8 cellular contexts compared by ENCODE assay signal in genomic region chr6:31970604-31971271, GRCh38. TPM values are rescaled to one million over a fixed set of nuclear protein-coding genes. Genes with fewer than 3 reads are reported as not detected.
DNase-seq lines count a peak whose midpoint lies in the region; ATAC-seq, FAIRE-seq and TF ChIP-seq lines count a peak whose summit lies in the region.

No MANE protein-coding gene starts in this region.

- ATAC-seq in HepG2 (no peak), upper lobe of right lung (no peak), HG02642 (IDR thresholded peaks at IDR 0.05; ENCODE audit: poor library complexity, unreplicated experiment) (no peak), HG03135 (IDR thresholded peaks at IDR 0.05; ENCODE audit: unreplicated experiment) (no peak), GM21515 (IDR thresholded peaks at IDR 0.05; ENCODE audit: unreplicated experiment) (no peak)

- CTCF ChIA-PET in HepG2 (lab: Yijun Ruan, JAX; ENCODE audit: low intra/inter-chr PET ratio, low total read pairs): no interaction called here

- H3K9ac ChIP-seq in HepG2 (ENCODE audit: insufficient read depth, low read depth, low read length): peak overlapping the region; percentile 88

- H3K4me3 Mint-ChIP-seq in CD14-positive monocyte: peak overlapping the region in 1 of 2 donors; percentile 92
- peak overlapping the region; percentile 96 for H3K4me3 Mint-ChIP-seq in activated naive CD8-positive, alpha-beta T cell treated with anti-CD3 and anti-CD28 coated beads for 36 hours

- POLR2A ChIA-PET in HepG2 (lab: Yijun Ruan, JAX): interaction anchor here (0.7 to 6.1 kb wide), 8 partner anchors 8 to 319 kb away, joined by 4 to 142 read pairs (median 8); partner anchors contain the start of genes ATF6B, BAG6, C2 and CFB

- peaks cover 48 to 60% of the 10 kb centered on the region in 2 donors for H3K36me3 Mint-ChIP-seq in CD14-positive monocyte
- peaks cover 16% of the 10 kb centered on the region for H3K36me3 Mint-ChIP-seq in activated naive CD8-positive, alpha-beta T cell treated with anti-CD3 and anti-CD28 coated beads for 36 hours

- H3K4me2 ChIP-seq in HepG2 (ENCODE audit: low read depth, low read length): peak overlapping the region; percentile 99

- peaks cover 0 to 4% (median 0%) of the 10 kb centered on the region in 7 donors for H3K9me3 Mint-ChIP-seq in CD14-positive monocyte
- no peaks in the 10 kb centered on the region for H3K9me3 Mint-ChIP-seq in activated naive CD8-positive, alpha-beta T cell treated with anti-CD3 and anti-CD28 coated beads for 36 hours

- H3K27me3 ChIP-seq in HepG2 (ENCODE audit: control insufficient read depth in 1 of 2, insufficient read depth in 2 of 2, low read length in 2 of 2) (no peaks in the 10 kb centered on the region; a peak in 1 of 5 replicates), upper lobe of right lung (no peaks in the 10 kb centered on the region)

- TF ChIP-seq CTCF in CD14-positive monocyte (IDR thresholded peaks at IDR 0.05) (no peak), HepG2 (CRISPR knock-in tag; IDR thresholded peaks at IDR 0.05) (no peak), upper lobe of right lung (IDR thresholded peaks at IDR 0.05) (no peak)

- peak overlapping the region; percentile 99 to 100 (median 100) for H3K27ac Mint-ChIP-seq in CD14-positive monocyte
- peak overlapping the region; percentile 100 for H3K27ac Mint-ChIP-seq in activated naive CD8-positive, alpha-beta T cell treated with anti-CD3 and anti-CD28 coated beads for 36 hours

- TF ChIP-seq EP300 in HepG2 (IDR thresholded peaks at IDR 0.05; ENCODE audit: low read depth in 2 of 2, low read length in 2 of 2) (no peak), HepG2 (CRISPR knock-in tag; IDR thresholded peaks at IDR 0.05; ENCODE audit: borderline replicate concordance) (no peak)

- H4K20me1 ChIP-seq in HepG2 (ENCODE audit: insufficient read depth, low read length): no peaks in the 10 kb centered on the region

- H3K36me3 ChIP-seq in KOPT-K1 (ENCODE audit: insufficient read depth, low read length): peaks cover 53% of the 10 kb centered on the region
- H3K36me3 ChIP-seq in HepG2 (replicated peaks in 1 of 2; ENCODE audit: control insufficient read depth in 1 of 2, insufficient read depth in 2 of 2, low read length in 2 of 2): peaks cover 30 to 48% of the 10 kb centered on the region in 2 experiments
- peaks cover 43% of the 10 kb centered on the region for H3K36me3 ChIP-seq in upper lobe of right lung

- H3K9me3 ChIP-seq in KOPT-K1 (ENCODE audit: insufficient read depth, low read length, poor library complexity, severe bottlenecking) (no peaks in the 10 kb centered on the region), HepG2 (ENCODE audit: low read length) (no peaks in the 10 kb centered on the region), upper lobe of right lung (no peaks in the 10 kb centered on the region)

- TF ChIP-seq RAD21 in HepG2 (CRISPR knock-in tag; IDR thresholded peaks at IDR 0.05): no peak

- H3K79me2 ChIP-seq in HepG2 (ENCODE audit: insufficient read depth, low read length): peaks cover 21% of the 10 kb centered on the region

- H2AFZ ChIP-seq in HepG2 (ENCODE audit: low read length): no peak overlapping the region

- in situ Hi-C loops in HepG2 (cut with HindIII; ENCODE audit: extremely low pct_ligation_motif_present, low pct_unique_long_range_greater_than_20kb): no loop called here

- H3K4me1 Mint-ChIP-seq in CD14-positive monocyte: peaks cover 29% of the 10 kb centered on the region
- peaks cover 37% of the 10 kb centered on the region for H3K4me1 Mint-ChIP-seq in activated naive CD8-positive, alpha-beta T cell treated with anti-CD3 and anti-CD28 coated beads for 36 hours

- no peak for FAIRE-seq in HepG2 (lab: Jason Lieb, UNC)

- 91% methylated on average over 18 of the region's 18 CpGs for WGBS in HepG2 (ENCODE audit: low lambda C conversion rate)

- BruUV-seq in HepG2 (replicated peaks; lab: Mats Ljungman, UMichigan): no TSS peak

- DNase-seq in CD14-positive monocyte (ENCODE audit: low spot score) (no peak), HepG2 (ENCODE audit: low spot score) (no peak), upper lobe of right lung (no peak)
- DNase-seq in activated naive CD8-positive, alpha-beta T cell treated with anti-CD3 and anti-CD28 coated beads for 36 hours: no peak

- peak overlapping the region; percentile 77 for H3K27ac ChIP-seq in KOPT-K1 (ENCODE audit: low read depth, low read length, poor library complexity, severe bottlenecking)
- H3K27ac ChIP-seq in HepG2 (ENCODE audit: extremely low read length, insufficient read depth, low read length): peak overlapping the region; percentile 86
- peak overlapping the region; percentile 99 for H3K27ac ChIP-seq in upper lobe of right lung

- intact Hi-C loops in CD14-positive monocyte (cut with micrococcal nuclease) (no loop called here), HepG2 (cut with micrococcal nuclease; ENCODE audit: unreplicated experiment) (no loop called here), upper lobe of right lung (cut with DNase I) (no loop called here)

- peak; percentile 17 to 25; a peak in 2 of 4 replicates for TF ChIP-seq POLR2A in HepG2 (IDR thresholded peaks at IDR 0.05; ENCODE audit: insufficient read depth in 1 of 2, low read depth in 2 of 2, low read length in 2 of 2)

- peak overlapping the region; percentile 73 to 94 (median 90) for H3K4me3 ChIP-seq in HepG2 (replicated peaks in 1 of 3; ENCODE audit: insufficient read depth in 1 of 3, low read depth in 2 of 3, low read length in 3 of 3)
- peak overlapping the region; percentile 84 for H3K4me3 ChIP-seq in upper lobe of right lung

- H3K4me1 ChIP-seq in HepG2 (ENCODE audit: insufficient read depth, low read length): peaks cover 32% of the 10 kb centered on the region
- H3K4me1 ChIP-seq in upper lobe of right lung: peaks cover 20% of the 10 kb centered on the region

- peaks cover 0 to 2% (median 0%) of the 10 kb centered on the region in 3 donors for H3K27me3 Mint-ChIP-seq in CD14-positive monocyte (ENCODE audit: low read depth in 3 of 3)
- no peaks in the 10 kb centered on the region for H3K27me3 Mint-ChIP-seq in activated naive CD8-positive, alpha-beta T cell treated with anti-CD3 and anti-CD28 coated beads for 36 hours

RNA-seq across cellular contexts. Expression of gene DXO, which starts 1.2 kb away (rescaled TPM):
- polyA plus RNA-seq in CD14-positive monocyte (10 to 100 TPM in 1 of 2 donors, 1 to 10 TPM in 1; 5.5 to 10.4 TPM), HepG2 (2011; rRNA removed) (26.2 and 28.9 TPM in 2 replicates)
- 10 to 100 TPM; 15.6 to 16.3 TPM for total RNA-seq in activated naive CD8-positive, alpha-beta T cell treated with anti-CD3 and anti-CD28 coated beads for 36 hours
- total RNA-seq in HepG2 (2016; rRNA removed; fragmentation: Illumina TruSeq; extraction: Trizol) (10.8 and 18.6 TPM in 2 replicates), upper lobe of right lung (20.5 TPM)
- 9.0 and 14.9 TPM in 2 replicates for total RNA-seq in HepG2 (2016; cell fraction: cytosol; rRNA removed; fragmentation: Illumina TruSeq; extraction: Trizol; ENCODE audit: low read depth)
- total RNA-seq in HepG2 (2016; cell fraction: insoluble cytoplasmic fraction; rRNA removed; fragmentation: Illumina TruSeq; extraction: Trizol): 12.3 and 16.4 TPM in 2 replicates
- total RNA-seq in HepG2 (2016; cell fraction: membrane; rRNA removed; fragmentation: Illumina TruSeq; extraction: Trizol): 10.9 and 16.6 TPM in 2 replicates
- 17.8 and 22.3 TPM in 2 replicates for total RNA-seq in HepG2 (2016; cell fraction: nucleus; rRNA removed; fragmentation: Illumina TruSeq; extraction: Trizol)
- 17.8 and 24.8 TPM in 2 replicates for polyA plus RNA-seq in HepG2 (2011; cell fraction: cytosol; rRNA removed)
- polyA plus RNA-seq in HepG2 (2011; cell fraction: nucleus; rRNA removed): 145 and 157 TPM in 2 replicates
- 16.4 and 25.9 TPM in 2 replicates for polyA plus RNA-seq in HepG2 (2012)
- polyA plus RNA-seq in HepG2 (2016; cell fraction: cytosol; fragmentation: Illumina TruSeq; extraction: Trizol; ENCODE audit: low read depth): 12.5 and 17.3 TPM in 2 replicates
- polyA plus RNA-seq in HepG2 (2016; cell fraction: insoluble cytoplasmic fraction; fragmentation: Illumina TruSeq; extraction: Trizol; ENCODE audit: low read depth): 16.7 and 17.2 TPM in 2 replicates
- polyA plus RNA-seq in HepG2 (2016; cell fraction: membrane; fragmentation: Illumina TruSeq; extraction: Trizol; ENCODE audit: low read depth): 14.6 and 18.4 TPM in 2 replicates
- 53.7 and 55.2 TPM in 2 replicates for polyA plus RNA-seq in HepG2 (2016; cell fraction: nucleus; fragmentation: Illumina TruSeq; extraction: Trizol; ENCODE audit: insufficient read depth, low read depth)
- polyA minus RNA-seq in HepG2 (2011; rRNA and poly(A)+ RNA removed; ENCODE audit: low replicate concordance): 43.0 TPM in 2 replicates
- 10.4 TPM in 2 replicates for polyA minus RNA-seq in HepG2 (2011; cell fraction: cytosol; rRNA and poly(A)+ RNA removed)
- 34.1 and 38.2 TPM in 2 replicates for polyA minus RNA-seq in HepG2 (2011; cell fraction: nucleus; rRNA and poly(A)+ RNA removed)

RNA-seq across cellular contexts. Expression of gene C4A, which starts 11.1 kb away (rescaled TPM):
- not detected for polyA plus RNA-seq in CD14-positive monocyte
- 1 to 10 TPM; 2.2 to 3.2 TPM for total RNA-seq in activated naive CD8-positive, alpha-beta T cell treated with anti-CD3 and anti-CD28 coated beads for 36 hours
- 73.0 and 165 TPM in 2 replicates for total RNA-seq in HepG2 (2016; rRNA removed; fragmentation: Illumina TruSeq; extraction: Trizol)
- 12.9 and 15.6 TPM in 2 replicates for total RNA-seq in HepG2 (2016; cell fraction: cytosol; rRNA removed; fragmentation: Illumina TruSeq; extraction: Trizol; ENCODE audit: low read depth)
- 48.4 and 166 TPM in 2 replicates for total RNA-seq in HepG2 (2016; cell fraction: insoluble cytoplasmic fraction; rRNA removed; fragmentation: Illumina TruSeq; extraction: Trizol)
- total RNA-seq in HepG2 (2016; cell fraction: membrane; rRNA removed; fragmentation: Illumina TruSeq; extraction: Trizol): 23.4 and 27.0 TPM in 2 replicates
- total RNA-seq in HepG2 (2016; cell fraction: nucleus; rRNA removed; fragmentation: Illumina TruSeq; extraction: Trizol): 212 and 258 TPM in 2 replicates
- 478 and 755 TPM in 2 replicates for polyA plus RNA-seq in HepG2 (2011; rRNA removed)
- 352 and 505 TPM in 2 replicates for polyA plus RNA-seq in HepG2 (2011; cell fraction: cytosol; rRNA removed)
- 1,207 and 1,448 TPM in 2 replicates for polyA plus RNA-seq in HepG2 (2011; cell fraction: nucleus; rRNA removed)
- polyA plus RNA-seq in HepG2 (2012): 360 and 704 TPM in 2 replicates
- polyA plus RNA-seq in HepG2 (2016; cell fraction: cytosol; fragmentation: Illumina TruSeq; extraction: Trizol; ENCODE audit: low read depth): 15.2 and 17.1 TPM in 2 replicates
- polyA plus RNA-seq in HepG2 (2016; cell fraction: insoluble cytoplasmic fraction; fragmentation: Illumina TruSeq; extraction: Trizol; ENCODE audit: low read depth): 70.0 and 102 TPM in 2 replicates
- 17.2 and 22.6 TPM in 2 replicates for polyA plus RNA-seq in HepG2 (2016; cell fraction: membrane; fragmentation: Illumina TruSeq; extraction: Trizol; ENCODE audit: low read depth)
- polyA plus RNA-seq in HepG2 (2016; cell fraction: nucleus; fragmentation: Illumina TruSeq; extraction: Trizol; ENCODE audit: insufficient read depth, low read depth): 542 and 543 TPM in 2 replicates
- 4.0 and 407 TPM in 2 replicates for polyA minus RNA-seq in HepG2 (2011; rRNA and poly(A)+ RNA removed; ENCODE audit: low replicate concordance)
- polyA minus RNA-seq in HepG2 (2011; cell fraction: cytosol; rRNA and poly(A)+ RNA removed): 168 and 210 TPM in 2 replicates
- polyA minus RNA-seq in HepG2 (2011; cell fraction: nucleus; rRNA and poly(A)+ RNA removed): 349 and 437 TPM in 2 replicates
- 200 TPM for total RNA-seq in upper lobe of right lung

RNA-seq across cellular contexts. Expression of gene SKIC2, which starts 11.8 kb away (rescaled TPM):
- polyA plus RNA-seq in CD14-positive monocyte (10 to 100 TPM; 13.2 TPM), HepG2 (2011; rRNA removed) (68.4 and 76.1 TPM in 2 replicates)
- total RNA-seq in activated naive CD8-positive, alpha-beta T cell treated with anti-CD3 and anti-CD28 coated beads for 36 hours: 10 to 100 TPM; 84.6 to 90.9 TPM
- total RNA-seq in HepG2 (2016; rRNA removed; fragmentation: Illumina TruSeq; extraction: Trizol) (59.7 and 67.1 TPM in 2 replicates), upper lobe of right lung (58.8 TPM)
- total RNA-seq in HepG2 (2016; cell fraction: cytosol; rRNA removed; fragmentation: Illumina TruSeq; extraction: Trizol; ENCODE audit: low read depth): 7.6 and 9.8 TPM in 2 replicates
- 53.4 and 70.9 TPM in 2 replicates for total RNA-seq in HepG2 (2016; cell fraction: insoluble cytoplasmic fraction; rRNA removed; fragmentation: Illumina TruSeq; extraction: Trizol)
- 13.4 and 14.4 TPM in 2 replicates for total RNA-seq in HepG2 (2016; cell fraction: membrane; rRNA removed; fragmentation: Illumina TruSeq; extraction: Trizol)
- 77.4 and 85.4 TPM in 2 replicates for total RNA-seq in HepG2 (2016; cell fraction: nucleus; rRNA removed; fragmentation: Illumina TruSeq; extraction: Trizol)
- polyA plus RNA-seq in HepG2 (2011; cell fraction: cytosol; rRNA removed): 18.2 and 29.4 TPM in 2 replicates
- polyA plus RNA-seq in HepG2 (2011; cell fraction: nucleus; rRNA removed): 625 and 693 TPM in 2 replicates
- polyA plus RNA-seq in HepG2 (2012): 56.2 and 67.8 TPM in 2 replicates
- polyA plus RNA-seq in HepG2 (2016; cell fraction: cytosol; fragmentation: Illumina TruSeq; extraction: Trizol; ENCODE audit: low read depth): 4.6 and 5.9 TPM in 2 replicates
- 42.8 and 43.4 TPM in 2 replicates for polyA plus RNA-seq in HepG2 (2016; cell fraction: insoluble cytoplasmic fraction; fragmentation: Illumina TruSeq; extraction: Trizol; ENCODE audit: low read depth)
- 9.6 and 10.0 TPM in 2 replicates for polyA plus RNA-seq in HepG2 (2016; cell fraction: membrane; fragmentation: Illumina TruSeq; extraction: Trizol; ENCODE audit: low read depth)
- polyA plus RNA-seq in HepG2 (2016; cell fraction: nucleus; fragmentation: Illumina TruSeq; extraction: Trizol; ENCODE audit: insufficient read depth, low read depth): 189 and 193 TPM in 2 replicates
- 100 and 116 TPM in 2 replicates for polyA minus RNA-seq in HepG2 (2011; rRNA and poly(A)+ RNA removed; ENCODE audit: low replicate concordance)
- polyA minus RNA-seq in HepG2 (2011; cell fraction: cytosol; rRNA and poly(A)+ RNA removed): 33.1 and 33.7 TPM in 2 replicates
- polyA minus RNA-seq in HepG2 (2011; cell fraction: nucleus; rRNA and poly(A)+ RNA removed): 135 and 162 TPM in 2 replicates

RNA-seq across cellular contexts. Expression of gene NELFE, which starts 12.0 kb away (rescaled TPM):
- 10 to 100 TPM; 61.4 to 74.4 TPM for polyA plus RNA-seq in CD14-positive monocyte
- total RNA-seq in activated naive CD8-positive, alpha-beta T cell treated with anti-CD3 and anti-CD28 coated beads for 36 hours: 10 to 100 TPM; 73.8 to 75.5 TPM
- 69.8 and 80.4 TPM in 2 replicates for total RNA-seq in HepG2 (2016; rRNA removed; fragmentation: Illumina TruSeq; extraction: Trizol)
- total RNA-seq in HepG2 (2016; cell fraction: cytosol; rRNA removed; fragmentation: Illumina TruSeq; extraction: Trizol; ENCODE audit: low read depth): 16.4 and 17.3 TPM in 2 replicates
- 74.0 and 80.6 TPM in 2 replicates for total RNA-seq in HepG2 (2016; cell fraction: insoluble cytoplasmic fraction; rRNA removed; fragmentation: Illumina TruSeq; extraction: Trizol)
- total RNA-seq in HepG2 (2016; cell fraction: membrane; rRNA removed; fragmentation: Illumina TruSeq; extraction: Trizol): 26.9 and 28.4 TPM in 2 replicates
- 42.0 and 51.8 TPM in 2 replicates for total RNA-seq in HepG2 (2016; cell fraction: nucleus; rRNA removed; fragmentation: Illumina TruSeq; extraction: Trizol)
- 51.3 and 57.3 TPM in 2 replicates for polyA plus RNA-seq in HepG2 (2011; rRNA removed)
- 47.6 and 49.7 TPM in 2 replicates for polyA plus RNA-seq in HepG2 (2011; cell fraction: cytosol; rRNA removed)
- 88.2 and 90.6 TPM in 2 replicates for polyA plus RNA-seq in HepG2 (2011; cell fraction: nucleus; rRNA removed)
- 44.8 and 55.5 TPM in 2 replicates for polyA plus RNA-seq in HepG2 (2012)
- 23.1 and 27.4 TPM in 2 replicates for polyA plus RNA-seq in HepG2 (2016; cell fraction: cytosol; fragmentation: Illumina TruSeq; extraction: Trizol; ENCODE audit: low read depth)
- polyA plus RNA-seq in HepG2 (2016; cell fraction: insoluble cytoplasmic fraction; fragmentation: Illumina TruSeq; extraction: Trizol; ENCODE audit: low read depth): 108 and 114 TPM in 2 replicates
- 26.7 and 29.7 TPM in 2 replicates for polyA plus RNA-seq in HepG2 (2016; cell fraction: membrane; fragmentation: Illumina TruSeq; extraction: Trizol; ENCODE audit: low read depth)
- 92.2 and 97.8 TPM in 2 replicates for polyA plus RNA-seq in HepG2 (2016; cell fraction: nucleus; fragmentation: Illumina TruSeq; extraction: Trizol; ENCODE audit: insufficient read depth, low read depth)
- 21.2 and 60.8 TPM in 2 replicates for polyA minus RNA-seq in HepG2 (2011; rRNA and poly(A)+ RNA removed; ENCODE audit: low replicate concordance)
- polyA minus RNA-seq in HepG2 (2011; cell fraction: cytosol; rRNA and poly(A)+ RNA removed): 19.5 and 20.9 TPM in 2 replicates
- 23.2 and 28.1 TPM in 2 replicates for polyA minus RNA-seq in HepG2 (2011; cell fraction: nucleus; rRNA and poly(A)+ RNA removed)
- total RNA-seq in upper lobe of right lung: 43.9 TPM

RNA-seq across cellular contexts. Expression of gene CFB, which starts 24.8 kb away (rescaled TPM):
- under 1 TPM in 1 of 2 donors, not detected in 1; 0.37 TPM for polyA plus RNA-seq in CD14-positive monocyte
- under 1 TPM; 0.52 to 0.82 TPM for total RNA-seq in activated naive CD8-positive, alpha-beta T cell treated with anti-CD3 and anti-CD28 coated beads for 36 hours
- total RNA-seq in HepG2 (2016; rRNA removed; fragmentation: Illumina TruSeq; extraction: Trizol): 71.1 and 171 TPM in 2 replicates
- total RNA-seq in HepG2 (2016; cell fraction: cytosol; rRNA removed; fragmentation: Illumina TruSeq; extraction: Trizol; ENCODE audit: low read depth): 36.8 and 37.7 TPM in 2 replicates
- total RNA-seq in HepG2 (2016; cell fraction: insoluble cytoplasmic fraction; rRNA removed; fragmentation: Illumina TruSeq; extraction: Trizol): 65.1 and 180 TPM in 2 replicates
- total RNA-seq in HepG2 (2016; cell fraction: membrane; rRNA removed; fragmentation: Illumina TruSeq; extraction: Trizol): 37.5 and 44.4 TPM in 2 replicates
- 202 and 235 TPM in 2 replicates for total RNA-seq in HepG2 (2016; cell fraction: nucleus; rRNA removed; fragmentation: Illumina TruSeq; extraction: Trizol)
- 513 and 772 TPM in 2 replicates for polyA plus RNA-seq in HepG2 (2011; rRNA removed)
- 355 and 506 TPM in 2 replicates for polyA plus RNA-seq in HepG2 (2011; cell fraction: cytosol; rRNA removed)
- 3,065 and 3,175 TPM in 2 replicates for polyA plus RNA-seq in HepG2 (2011; cell fraction: nucleus; rRNA removed)
- 460 and 611 TPM in 2 replicates for polyA plus RNA-seq in HepG2 (2012)
- 25.3 and 27.9 TPM in 2 replicates for polyA plus RNA-seq in HepG2 (2016; cell fraction: cytosol; fragmentation: Illumina TruSeq; extraction: Trizol; ENCODE audit: low read depth)
- 66.3 and 72.4 TPM in 2 replicates for polyA plus RNA-seq in HepG2 (2016; cell fraction: insoluble cytoplasmic fraction; fragmentation: Illumina TruSeq; extraction: Trizol; ENCODE audit: low read depth)
- 31.9 and 32.4 TPM in 2 replicates for polyA plus RNA-seq in HepG2 (2016; cell fraction: membrane; fragmentation: Illumina TruSeq; extraction: Trizol; ENCODE audit: low read depth)
- 450 and 455 TPM in 2 replicates for polyA plus RNA-seq in HepG2 (2016; cell fraction: nucleus; fragmentation: Illumina TruSeq; extraction: Trizol; ENCODE audit: insufficient read depth, low read depth)
- 88.1 and 583 TPM in 2 replicates for polyA minus RNA-seq in HepG2 (2011; rRNA and poly(A)+ RNA removed; ENCODE audit: low replicate concordance)
- 179 and 284 TPM in 2 replicates for polyA minus RNA-seq in HepG2 (2011; cell fraction: cytosol; rRNA and poly(A)+ RNA removed)
- 584 and 876 TPM in 2 replicates for polyA minus RNA-seq in HepG2 (2011; cell fraction: nucleus; rRNA and poly(A)+ RNA removed)
- total RNA-seq in upper lobe of right lung: 74.9 TPM
